31 cellular contexts compared by ENCODE assay signal in the genomic region with DNA sequence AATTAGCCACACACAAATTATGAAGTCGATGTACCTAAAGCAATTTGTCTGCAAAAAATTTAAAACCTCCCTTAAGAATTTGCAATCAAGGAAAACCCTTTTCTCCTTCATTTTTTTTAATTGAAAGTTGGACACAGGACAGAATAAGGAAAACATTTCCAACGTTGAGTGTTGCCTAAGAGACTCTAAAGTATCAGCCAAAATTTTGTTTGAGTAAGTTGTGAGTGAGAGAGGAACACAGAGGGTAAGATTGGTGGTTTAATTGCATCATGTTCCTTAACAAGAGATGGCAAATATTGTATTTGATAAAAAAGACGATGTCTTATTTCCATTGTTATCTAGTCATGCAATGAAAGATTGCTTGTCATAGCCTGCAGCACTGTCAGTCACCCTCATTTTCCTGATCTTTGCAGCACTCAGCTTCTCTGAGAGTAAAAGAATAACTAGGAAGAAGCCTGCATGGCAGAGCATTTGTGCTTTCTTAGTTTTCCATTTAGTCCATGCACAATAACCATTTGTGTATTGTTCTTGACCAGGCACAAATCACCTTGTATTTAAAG.
"Had no signal": no experiment of that assay in that cellular context is flagged by ENCODE, and none has a peak within 500 bp of the region (broad histone marks: within the 10 kb centered on the region; RNA-seq: fewer than 3 reads in every experiment).

No MANE protein-coding gene starts in this region.

- ATAC-seq: left colon; mucosa of descending colon; naive thymus-derived CD4-positive, alpha-beta T cell; natural killer cell treated with Interleukin-12 subunit alpha and Interleukin-12 subunit beta and Interleukin-15 and Interleukin-18, amount 100 ng/mL, for 72 hours; right cardiac atrium; stimulated activated memory B cell treated with anti-CD40 and anti-IgM and Interleukin-4, amounts not matched to agents 10 μg/mL and 1 μg/mL and 100 μg/mL, for 72 hours; stimulated activated naive CD8-positive, alpha-beta T cell treated with anti-CD3 and anti-CD28 coated beads, Interleukin-15, amount 100 ng/mL, for 72 hours had no signal

- H3K9me3 ChIP-seq: left ventricle myocardium inferior, mucosa of descending colon, neutrophil, testis, thyroid gland, transverse colon, upper lobe of left lung had no signal

- DNase-seq: head of caudate nucleus; hypothalamus; immature natural killer cell; kidney; left colon; left ventricle myocardium inferior; midbrain; mucosa of descending colon; occipital lobe; right cardiac atrium; stimulated activated CD4-positive, alpha-beta T cell treated with anti-CD3 and anti-CD28 coated beads, Interleukin-1b, Interleukin-23, amount 100 ng/mL, for 48 hours; stimulated activated CD4-positive, alpha-beta T cell treated with anti-CD3 and anti-CD28 coated beads, Interleukin-2, amount 100 ng/mL, for 48 hours; stimulated activated CD4-positive, alpha-beta T cell treated with anti-CD3 and anti-CD28 coated beads, Interleukin-4, amount 100 ng/mL, for 4 hours; stimulated activated CD8-positive, alpha-beta memory T cell treated with anti-CD3 and anti-CD28 coated beads, Interleukin-4, amount 100 ng/mL, for 48 hours; stimulated activated naive CD4-positive, alpha-beta T cell treated with Interleukin-2 at 50 U/mL for 16 hours; stimulated activated naive CD8-positive, alpha-beta T cell treated with anti-CD3 and anti-CD28 coated beads, Interleukin-15, amount 100 ng/mL, for 72 hours; substantia nigra; testis; thyroid gland; transverse colon; upper lobe of left lung had no signal

- H3K4me3 ChIP-seq: left ventricle myocardium inferior, mucosa of descending colon, smooth muscle cell, testis, thyroid gland, transverse colon, upper lobe of left lung had no signal

- H3K27me3 ChIP-seq: neutrophil, testis, thyroid gland, transverse colon, upper lobe of left lung had no signal

- H3K27me3 Mint-ChIP-seq: natural killer cell treated with Interleukin-12 subunit alpha and Interleukin-12 subunit beta and Interleukin-15 and Interleukin-18, amount 100 ng/mL, for 72 hours had no signal

- H3K36me3 ChIP-seq: left ventricle myocardium inferior, neutrophil, thyroid gland, transverse colon, upper lobe of left lung had no signal

- H3K36me3 Mint-ChIP-seq: immature natural killer cell; memory B cell; natural killer cell treated with Interleukin-12 subunit alpha and Interleukin-12 subunit beta and Interleukin-15 and Interleukin-18, amount 100 ng/mL, for 72 hours; stimulated activated memory B cell treated with anti-CD40 and anti-IgM and Interleukin-4, amounts not matched to agents 10 μg/mL and 1 μg/mL and 100 μg/mL, for 72 hours had no signal

- H3K27ac Mint-ChIP-seq: immature natural killer cell; memory B cell; naive thymus-derived CD4-positive, alpha-beta T cell; natural killer cell treated with Interleukin-12 subunit alpha and Interleukin-12 subunit beta and Interleukin-15 and Interleukin-18, amount 100 ng/mL, for 72 hours; progenitor cell of endocrine pancreas; stimulated activated memory B cell treated with anti-CD40 and anti-IgM and Interleukin-4, amounts not matched to agents 10 μg/mL and 1 μg/mL and 100 μg/mL, for 72 hours; stimulated activated naive CD8-positive, alpha-beta T cell treated with anti-CD3 and anti-CD28 coated beads, Interleukin-15, amount 100 ng/mL, for 72 hours had no signal

- H3K4me2 ChIP-seq: smooth muscle cell had no signal

- H3K4me1 Mint-ChIP-seq: memory B cell; neural crest cell; stimulated activated memory B cell treated with anti-CD40 and anti-IgM and Interleukin-4, amounts not matched to agents 10 μg/mL and 1 μg/mL and 100 μg/mL, for 72 hours had no signal

- H3K27ac ChIP-seq: left ventricle myocardium inferior, neutrophil, testis, thyroid gland, transverse colon, upper lobe of left lung had no signal

- H3K4me1 ChIP-seq: left ventricle myocardium inferior, testis, thyroid gland, transverse colon, upper lobe of left lung had no signal

- H3K4me3 Mint-ChIP-seq: immature natural killer cell; memory B cell; naive thymus-derived CD4-positive, alpha-beta T cell; natural killer cell treated with Interleukin-12 subunit alpha and Interleukin-12 subunit beta and Interleukin-15 and Interleukin-18, amount 100 ng/mL, for 72 hours; neural crest cell; stimulated activated memory B cell treated with anti-CD40 and anti-IgM and Interleukin-4, amounts not matched to agents 10 μg/mL and 1 μg/mL and 100 μg/mL, for 72 hours; stimulated activated naive CD8-positive, alpha-beta T cell treated with anti-CD3 and anti-CD28 coated beads, Interleukin-15, amount 100 ng/mL, for 72 hours had no signal

- FAIRE-seq: islet of Langerhans, kidney, urothelium cell line had no signal

- H3K9me3 Mint-ChIP-seq: immature natural killer cell; memory B cell; naive thymus-derived CD4-positive, alpha-beta T cell; stimulated activated memory B cell treated with anti-CD40 and anti-IgM and Interleukin-4, amounts not matched to agents 10 μg/mL and 1 μg/mL and 100 μg/mL, for 72 hours had no signal
